Comparison of ENCODE assay signal across 19 cellular contexts in the genomic region with DNA sequence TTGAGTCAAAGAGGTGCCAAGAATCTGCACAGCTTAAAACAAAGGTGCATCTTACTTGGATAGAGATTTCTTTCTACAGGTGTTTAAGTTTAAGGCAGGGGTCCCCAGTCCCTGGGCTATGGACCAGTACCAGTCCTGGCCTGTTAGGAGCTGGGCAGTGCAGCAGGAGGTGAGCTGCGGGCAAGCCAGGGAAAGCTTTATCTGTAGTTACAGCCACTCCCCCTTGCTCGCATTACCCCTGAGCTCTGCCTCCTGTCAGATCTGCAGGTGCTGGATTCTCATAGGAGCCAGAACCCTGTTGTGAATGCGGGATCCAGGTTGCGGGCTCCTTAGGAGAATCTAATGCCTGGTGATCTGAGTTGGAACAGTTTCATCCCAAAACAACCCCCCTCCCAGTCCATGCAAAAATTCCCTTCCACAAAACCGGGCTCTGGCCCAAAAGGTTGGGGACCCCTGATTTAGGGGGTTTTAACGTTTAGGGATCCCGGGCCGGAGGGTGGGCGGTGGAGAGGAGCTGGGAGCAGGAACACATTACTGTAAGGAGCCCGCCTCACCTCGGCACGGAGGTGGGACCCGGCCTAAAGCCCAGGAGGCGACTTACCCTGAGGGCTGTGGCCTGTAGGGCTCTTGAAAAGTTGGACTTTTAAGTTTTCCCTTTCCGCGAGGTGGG.
DNase-seq lines count a peak whose midpoint lies in the region; ATAC-seq and TF ChIP-seq lines count a peak whose summit lies in the region.
"Had no signal": no experiment of that assay in that cellular context is flagged by ENCODE, and none has a peak within 500 bp of the region (broad histone marks: within the 10 kb centered on the region; RNA-seq: fewer than 3 reads in every experiment).

No MANE protein-coding gene starts in this region.

- intact Hi-C loops in esophagus squamous epithelium (cut with DNase I): no loop called here

- POLR2A ChIA-PET in activated CD8-positive, alpha-beta T cell treated with anti-CD3 and anti-CD28 coated beads, Interleukin-2, amount 10 ng/mL, durations not matched to agents 7 days and 5 days (lab: Charles Lee): no interaction called here

- DNase-seq in activated naive CD4-positive, alpha-beta T cell treated with anti-CD3 and anti-CD28 coated beads, Interleukin-2, amount 50 U/mL, for 16 hours: no peak
- DNase-seq in activated CD8-positive, alpha-beta T cell treated with anti-CD3 and anti-CD28 coated beads, Interleukin-2, amount 10 ng/mL, durations not matched to agents 7 days and 5 days: no peak
- DNase-seq in memory B cell (ENCODE audit: low spot score in 2 of 2) (no peak), type B pancreatic cell (ENCODE audit: extremely low spot score, unreplicated experiment) (no peak), esophagus squamous epithelium (lab: John Stamatoyannopoulos, UW) (no peak), NCI-H524 treated with DMSO at 0.1 percent for 48 hours (lab: John Stamatoyannopoulos, UW) (no peak), NCI-H1694 (lab: John Stamatoyannopoulos, UW) (no peak)
- DNase-seq: activated CD4-positive, CD25-positive, alpha-beta regulatory T cell; brain microvascular endothelial cell; DMS153; effector CD4-positive, alpha-beta T cell; hypothalamus; KG1; left ventricle myocardium inferior; NCI-H1417 treated with DMSO at 0.1 percent for 48 hours; NCI-H510A treated with DMSO at 0.1 percent for 48 hours; SK-N-SH; stomach had no signal

- peaks cover 10% of the 10 kb centered on the region for H3K9me3 Mint-ChIP-seq in activated naive CD4-positive, alpha-beta T cell treated with anti-CD3 and anti-CD28 coated beads, Interleukin-2, amount 50 U/mL, for 24 hours
- peaks cover 20% of the 10 kb centered on the region for H3K9me3 Mint-ChIP-seq in activated CD8-positive, alpha-beta T cell treated with anti-CD3 and anti-CD28 coated beads, Interleukin-2, amount 10 ng/mL, durations not matched to agents 7 days and 5 days (ENCODE audit: insufficient read depth)
- H3K9me3 Mint-ChIP-seq in memory B cell: peaks cover 9% of the 10 kb centered on the region
- H3K9me3 Mint-ChIP-seq in type B pancreatic cell: peaks cover 12% of the 10 kb centered on the region

- no peaks in the 10 kb centered on the region for H3K36me3 ChIP-seq in esophagus squamous epithelium
- H3K36me3 ChIP-seq: brain microvascular endothelial cell, left ventricle myocardium inferior, stomach had no signal

- peaks cover 22% of the 10 kb centered on the region for H3K4me1 Mint-ChIP-seq in activated naive CD4-positive, alpha-beta T cell treated with anti-CD3 and anti-CD28 coated beads, Interleukin-2, amount 50 U/mL, for 24 hours
- peaks cover 17% of the 10 kb centered on the region for H3K4me1 Mint-ChIP-seq in activated CD8-positive, alpha-beta T cell treated with anti-CD3 and anti-CD28 coated beads, Interleukin-2, amount 10 ng/mL, durations not matched to agents 7 days and 5 days (ENCODE audit: low read depth)
- H3K4me1 Mint-ChIP-seq in memory B cell: peaks cover 15% of the 10 kb centered on the region
- H3K4me1 Mint-ChIP-seq in type B pancreatic cell (ENCODE audit: unreplicated experiment): peaks cover 18% of the 10 kb centered on the region

- TF ChIP-seq POLR2A in esophagus squamous epithelium (IDR thresholded peaks at IDR 0.05): no peak

- TF ChIP-seq CTCF in type B pancreatic cell (conservative IDR thresholded peaks at IDR 0.05): no peak
- no peak for TF ChIP-seq CTCF in esophagus squamous epithelium (IDR thresholded peaks at IDR 0.05)

- WGBS in esophagus squamous epithelium, 2 donors: 82 to 87% methylated on average over 3 to 8 of the region's 16 CpGs

- H3K27ac ChIP-seq in esophagus squamous epithelium: no peak overlapping the region
- H3K27ac ChIP-seq: brain microvascular endothelial cell had no signal

- ATAC-seq in activated CD8-positive, alpha-beta T cell treated with anti-CD3 and anti-CD28 coated beads, Interleukin-2, amount 10 ng/mL, durations not matched to agents 7 days and 5 days: no peak
- ATAC-seq in memory B cell (ENCODE audit: low read depth): no peak

- CTCF ChIA-PET in activated CD8-positive, alpha-beta T cell treated with anti-CD3 and anti-CD28 coated beads, Interleukin-2, amount 10 ng/mL, durations not matched to agents 7 days and 5 days (lab: Charles Lee): no interaction called here

- H3K4me3 Mint-ChIP-seq in activated naive CD4-positive, alpha-beta T cell treated with anti-CD3 and anti-CD28 coated beads, Interleukin-2, amount 50 U/mL, for 24 hours: peak overlapping the region; percentile 80
- H3K4me3 Mint-ChIP-seq in activated CD8-positive, alpha-beta T cell treated with anti-CD3 and anti-CD28 coated beads, Interleukin-2, amount 10 ng/mL, durations not matched to agents 7 days and 5 days: peak overlapping the region; percentile 40
- H3K4me3 Mint-ChIP-seq in memory B cell (peak overlapping the region; percentile 72), type B pancreatic cell (peak overlapping the region; percentile 63)

- peak overlapping the region in 1 of 4 donors; percentile 74 for H3K4me3 ChIP-seq in esophagus squamous epithelium

- no peaks in the 10 kb centered on the region for H3K27me3 ChIP-seq in esophagus squamous epithelium
- H3K27me3 ChIP-seq: brain microvascular endothelial cell, stomach had no signal

- H3K4me1 ChIP-seq in esophagus squamous epithelium: peaks cover 27 to 41% (median 30%) of the 10 kb centered on the region in 3 donors

- no peaks in the 10 kb centered on the region for H3K27me3 Mint-ChIP-seq in activated naive CD4-positive, alpha-beta T cell treated with anti-CD3 and anti-CD28 coated beads, Interleukin-2, amount 50 U/mL, for 24 hours
- H3K27me3 Mint-ChIP-seq in activated CD8-positive, alpha-beta T cell treated with anti-CD3 and anti-CD28 coated beads, Interleukin-2, amount 10 ng/mL, durations not matched to agents 7 days and 5 days (ENCODE audit: low read depth): peaks cover 4% of the 10 kb centered on the region
- H3K27me3 Mint-ChIP-seq in memory B cell (no peaks in the 10 kb centered on the region), type B pancreatic cell (no peaks in the 10 kb centered on the region)

- peaks cover 6% of the 10 kb centered on the region for H3K36me3 Mint-ChIP-seq in activated naive CD4-positive, alpha-beta T cell treated with anti-CD3 and anti-CD28 coated beads, Interleukin-2, amount 50 U/mL, for 24 hours
- H3K36me3 Mint-ChIP-seq in activated CD8-positive, alpha-beta T cell treated with anti-CD3 and anti-CD28 coated beads, Interleukin-2, amount 10 ng/mL, durations not matched to agents 7 days and 5 days (ENCODE audit: low read depth): peaks cover 5% of the 10 kb centered on the region
- H3K36me3 Mint-ChIP-seq in memory B cell (peaks cover 4% of the 10 kb centered on the region), type B pancreatic cell (no peaks in the 10 kb centered on the region)

- H3K9me3 ChIP-seq in esophagus squamous epithelium: peaks cover 0 to 33% (median 21%) of the 10 kb centered on the region in 3 donors

- H3K27ac Mint-ChIP-seq in activated naive CD4-positive, alpha-beta T cell treated with anti-CD3 and anti-CD28 coated beads, Interleukin-2, amount 50 U/mL, for 24 hours: peak overlapping the region; percentile 46
- no peak overlapping the region for H3K27ac Mint-ChIP-seq in activated CD8-positive, alpha-beta T cell treated with anti-CD3 and anti-CD28 coated beads, Interleukin-2, amount 10 ng/mL, durations not matched to agents 7 days and 5 days
- H3K27ac Mint-ChIP-seq in memory B cell (no peak overlapping the region), type B pancreatic cell (no peak overlapping the region)
